Comparison of ENCODE assay signal across 1 cellular context in the genomic region with DNA sequence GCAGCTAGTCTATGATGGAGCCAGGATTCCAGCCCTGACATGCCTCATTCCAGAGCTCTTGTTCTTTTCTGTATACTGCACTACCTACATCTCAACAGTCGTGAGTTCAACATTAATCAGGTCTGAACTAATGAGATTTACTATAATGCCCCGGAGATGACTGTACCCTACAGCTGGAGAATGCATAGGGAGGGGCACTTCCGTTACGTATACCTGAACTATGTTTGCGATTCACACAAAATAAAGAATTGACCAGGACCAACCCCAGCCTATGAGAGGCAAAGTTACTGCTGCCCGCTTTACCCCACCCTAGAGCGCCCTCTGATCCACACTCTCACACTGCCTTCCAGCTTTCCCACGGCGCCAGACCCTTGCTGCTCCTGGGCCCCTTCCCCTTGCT.
TF ChIP-seq lines count a peak whose summit lies in the region.

No MANE protein-coding gene starts in this region.

TF ChIP-seq in HepG2, 621 proteins besides CTCF, POLR2A, EP300 and RAD21 (continued from another document):
- TF ChIP-seq ZNF281 (CRISPR knock-in tag; IDR thresholded peaks at IDR 0.05; ENCODE audit: borderline replicate concordance) (no peak), ZNF546 (CRISPR knock-in tag; conservative IDR thresholded peaks at IDR 0.05) (no peak)
TF ChIP-seq in HepG2: peak in this region for 1.
